In the genomic region with DNA sequence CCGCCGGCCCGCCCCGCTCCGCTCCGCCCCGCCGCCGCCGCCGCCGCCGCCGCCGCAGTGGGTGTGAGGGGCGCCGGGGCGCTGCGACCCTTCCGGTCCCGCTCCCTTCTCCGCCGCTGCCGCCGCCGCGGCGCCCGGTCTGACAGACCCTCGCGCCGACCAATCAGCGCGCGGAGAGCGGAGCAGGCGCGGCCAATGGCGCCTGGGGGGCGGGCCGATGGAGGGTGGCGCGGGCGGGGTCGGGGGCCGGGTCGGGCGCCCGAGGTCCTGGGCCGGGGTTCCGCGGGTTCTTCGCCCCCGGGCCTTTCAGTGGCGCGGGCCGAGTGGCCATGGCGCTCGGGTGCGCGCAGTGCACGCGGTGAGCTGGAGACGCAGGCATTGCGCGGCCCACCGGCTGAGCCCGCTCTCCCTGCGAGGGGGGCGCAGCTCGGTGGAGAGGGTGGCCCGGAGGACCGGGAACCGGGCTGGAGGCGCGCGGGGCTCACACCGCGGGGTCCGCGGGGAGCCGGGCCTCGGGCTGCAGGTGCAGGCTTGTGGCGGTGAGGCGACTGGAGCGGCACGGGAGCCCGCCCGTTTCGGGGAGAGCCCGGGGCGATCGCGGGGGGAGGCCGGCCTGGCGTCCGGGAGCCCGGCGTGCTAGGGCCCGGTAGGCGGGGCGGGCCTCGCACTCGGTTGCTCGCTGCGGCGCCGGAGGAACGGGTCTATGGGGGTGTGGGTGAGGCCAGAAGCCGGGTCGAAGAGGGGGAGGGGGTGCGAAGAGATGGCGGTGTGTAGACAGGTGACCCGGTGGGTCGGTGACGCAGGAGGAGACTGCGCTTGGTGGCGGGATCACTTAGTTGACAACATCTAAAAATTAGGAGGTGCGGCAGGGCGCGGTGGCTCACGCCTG, we compare ENCODE assay signal across 8 cellular contexts. TPM values are rescaled to one million over a fixed set of nuclear protein-coding genes. Genes with fewer than 3 reads are reported as not detected.
DNase-seq lines count a peak whose midpoint lies in the region; ATAC-seq and TF ChIP-seq lines count a peak whose summit lies in the region.

A gene (minus strand): TSS at position 141 of the 889 bp plus-strand sequence. CDS start 11,522 bp downstream, outside the sequence.

- H3K27ac ChIP-seq in coronary artery = peak within 1 kb of the TSS; percentile 70 to 97

- H3K27ac Mint-ChIP-seq in activated CD4-positive, alpha-beta T cell treated with anti-CD3 and anti-CD28 coated beads, Interleukin-2, amount 10 ng/mL, durations not matched to agents 24 days and 14 days = peak within 1 kb of the TSS; percentile 95

- TF ChIP-seq CTCF in coronary artery (IDR thresholded peaks at IDR 0.05) = no peak

- peak within 1 kb of the TSS; percentile 99 for H3K4me3 ChIP-seq in coronary artery

- H3K36me3 Mint-ChIP-seq in activated CD4-positive, alpha-beta T cell treated with anti-CD3 and anti-CD28 coated beads, Interleukin-2, amount 10 ng/mL, durations not matched to agents 24 days and 14 days (ENCODE audit: low read depth) = peaks cover 12% of the 10 kb centered on the region

- peak within 1 kb of the TSS; percentile 95 for H3K4me3 Mint-ChIP-seq in activated CD4-positive, alpha-beta T cell treated with anti-CD3 and anti-CD28 coated beads, Interleukin-2, amount 10 ng/mL, durations not matched to agents 24 days and 14 days

- H3K4me1 Mint-ChIP-seq in activated CD4-positive, alpha-beta T cell treated with anti-CD3 and anti-CD28 coated beads, Interleukin-2, amount 10 ng/mL, durations not matched to agents 24 days and 14 days = peaks cover 28% of the 10 kb centered on the region

- intact Hi-C loops in activated CD4-positive, alpha-beta T cell treated with anti-CD3 and anti-CD28 coated beads, Interleukin-2, amount 10 ng/mL, durations not matched to agents 24 days and 14 days (cut with micrococcal nuclease) = loop anchor here (1.0 to 5.0 kb wide), 3 partner anchors 61 to 670 kb away; a partner anchor contains a TSS

- ATAC-seq in GM18868 (IDR thresholded peaks at IDR 0.05; ENCODE audit: unreplicated experiment) (peak; percentile 79), HG03103 (IDR thresholded peaks at IDR 0.05; ENCODE audit: low read depth, unreplicated experiment) (peak; percentile 69), left lobe of liver (peak; percentile 88)

- no peaks in the 10 kb centered on the region for H3K9me3 Mint-ChIP-seq in activated CD4-positive, alpha-beta T cell treated with anti-CD3 and anti-CD28 coated beads, Interleukin-2, amount 10 ng/mL, durations not matched to agents 24 days and 14 days

- H3K27me3 Mint-ChIP-seq in activated CD4-positive, alpha-beta T cell treated with anti-CD3 and anti-CD28 coated beads, Interleukin-2, amount 10 ng/mL, durations not matched to agents 24 days and 14 days = no peaks in the 10 kb centered on the region

- peak; percentile 97 for DNase-seq in AG08396 (ENCODE audit: low spot score)
- DNase-seq in NCI-H345 treated with DMSO at 0.1 percent for 48 hours (lab: John Stamatoyannopoulos, UW; ENCODE audit: unreplicated experiment) = peak; percentile 75
- peak; percentile 96 for DNase-seq in activated CD4-positive, alpha-beta T cell treated with anti-CD3 and anti-CD28 coated beads, Interleukin-2, amount 10 ng/mL, durations not matched to agents 24 days and 14 days
- peak; percentile 85 for DNase-seq in coronary artery (ENCODE audit: low spot score)
- DNase-seq in left lobe of liver (ENCODE audit: low spot score) = peak; percentile 90
- DNase-seq in stimulated activated CD4-positive, alpha-beta T cell treated with anti-CD3 and anti-CD28 coated beads, Interleukin-2, amount 100 ng/mL, for 24 hours = peak; percentile 83 to 87

RNA-seq across cellular contexts. Expression of the gene that starts here (rescaled TPM):
- 44.5 and 45.0 TPM in 2 replicates for total RNA-seq in activated CD4-positive, alpha-beta T cell treated with anti-CD3 and anti-CD28 coated beads, Interleukin-2, amount 10 ng/mL, durations not matched to agents 24 days and 14 days
- 15.0 TPM for total RNA-seq in left lobe of liver

Comparison
In these comparisons a context has a peak if more than half of its experiments do, and no peak if none do; other contexts are left out.
1. Peak in every context shown above with its lines: DNase-seq, ATAC-seq, H3K4me3 ChIP-seq and H3K27ac ChIP-seq.